8 cellular contexts compared by ENCODE assay signal in genomic region chr19:39342647-39343305, GRCh38. TPM values are rescaled to one million over a fixed set of nuclear protein-coding genes. Genes with fewer than 3 reads are reported as not detected.
A peak's percentile ranks its signal among the peaks of the same experiment; 100 is the strongest.
DNase-seq lines count a peak whose midpoint lies in the region; ATAC-seq and TF ChIP-seq lines count a peak whose summit lies in the region.

No MANE protein-coding gene starts in this region.

- TF ChIP-seq CTCF in DND-41 (IDR thresholded peaks at IDR 0.05; ENCODE audit: borderline replicate concordance, extremely low read depth, low read length, poor library complexity, severe bottlenecking) (no peak), choroid plexus epithelial cell (conservative IDR thresholded peaks at IDR 0.05; ENCODE audit: low read depth, low read length) (no peak), uterus (IDR thresholded peaks at IDR 0.05) (no peak)

- H3K9me3 Mint-ChIP-seq in memory B cell: no peaks in the 10 kb centered on the region

- H4K20me1 ChIP-seq in DND-41 (ENCODE audit: insufficient read depth, low read length): peaks cover 46% of the 10 kb centered on the region

- H3K4me1 Mint-ChIP-seq in memory B cell: peaks cover 55% of the 10 kb centered on the region

- TF ChIP-seq POLR2A in uterus (IDR thresholded peaks at IDR 0.05): no peak

- H3K9me3 ChIP-seq in DND-41 (ENCODE audit: insufficient read depth, low read length, severe bottlenecking): no peaks in the 10 kb centered on the region
- H3K9me3 ChIP-seq in MG63: no peaks in the 10 kb centered on the region
- H3K9me3 ChIP-seq in uterus: no peaks in the 10 kb centered on the region

- H3K4me2 ChIP-seq in DND-41 (ENCODE audit: insufficient read depth, low read length): peak overlapping the region; percentile 76

- no peaks in the 10 kb centered on the region for H3K27me3 ChIP-seq in DND-41 (ENCODE audit: insufficient read depth, low read length, poor library complexity)
- H3K27me3 ChIP-seq in MG63: no peaks in the 10 kb centered on the region
- no peaks in the 10 kb centered on the region for H3K27me3 ChIP-seq in uterus

- H3K4me3 Mint-ChIP-seq in memory B cell: peak overlapping the region; percentile 88

- H3K27me3 Mint-ChIP-seq in memory B cell: no peaks in the 10 kb centered on the region

- H3K9ac ChIP-seq in DND-41 (ENCODE audit: low read depth, low read length): peak overlapping the region; percentile 77

- ATAC-seq in DND-41 (ENCODE audit: insufficient read depth, low read depth): no peak
- peak; percentile 1 for ATAC-seq in memory B cell (ENCODE audit: low read depth)

- peaks cover 24% of the 10 kb centered on the region for H3K36me3 ChIP-seq in DND-41 (ENCODE audit: insufficient read depth, low read length)
- H3K36me3 ChIP-seq in MG63: peaks cover 37% of the 10 kb centered on the region
- no peaks in the 10 kb centered on the region for H3K36me3 ChIP-seq in uterus

- H3K79me2 ChIP-seq in DND-41 (ENCODE audit: insufficient read depth, low read length): peaks cover 75% of the 10 kb centered on the region

- peaks cover 53% of the 10 kb centered on the region for H3K4me1 ChIP-seq in DND-41 (ENCODE audit: insufficient read depth, low read length)
- H3K4me1 ChIP-seq in uterus: peaks cover 0 to 18% of the 10 kb centered on the region in 2 donors

- DNase-seq in DND-41: no peak
- DNase-seq in MG63: no peak
- peak; percentile 32 for DNase-seq in choroid plexus epithelial cell (ENCODE audit: low read depth)
- DNase-seq in memory B cell (ENCODE audit: low spot score in 2 of 2): no peak
- DNase-seq in uterus: peak; percentile 41 to 42
- DNase-seq in mucosa of gallbladder (ENCODE audit: low spot score): no peak
- no peak for DNase-seq in NCI-H524 (lab: John Stamatoyannopoulos, UW)
- no peak for DNase-seq in NCI-H146 treated with DMSO at 0.1 percent for 48 hours (lab: John Stamatoyannopoulos, UW; ENCODE audit: unreplicated experiment)

- H3K27ac ChIP-seq in DND-41 (ENCODE audit: low read length) (peak overlapping the region; percentile 58), uterus (peak overlapping the region; percentile 89 to 97)

- H3K27ac Mint-ChIP-seq in memory B cell: peak overlapping the region; percentile 94

- peak overlapping the region; percentile 19; the same call in 1 of the 2 replicates for H2AFZ ChIP-seq in DND-41 (ENCODE audit: low read depth, low read length)

- intact Hi-C loops in uterus (cut with DNase I; ENCODE audit: low total_unique reads): no loop called here

- H3K4me3 ChIP-seq in DND-41 (ENCODE audit: low read depth in 1 of 2, low read length in 2 of 2) (peak overlapping the region; percentile 69 to 73; a peak in 3 of 4 replicates), MG63 (peak overlapping the region; percentile 92), choroid plexus epithelial cell (ENCODE audit: low read depth, low read length) (peak overlapping the region; percentile 79), uterus (peak overlapping the region; percentile 78 to 89)

- H3K36me3 Mint-ChIP-seq in memory B cell: peaks cover 10% of the 10 kb centered on the region

RNA-seq across cellular contexts. Expression of gene SAMD4B, which starts 0.6 kb away (rescaled TPM):
- 27.5 and 37.0 TPM in 2 replicates for total RNA-seq in MG63 (2014; rRNA removed; shearing (Covaris generic); ENCODE audit: low replicate concordance)
- total RNA-seq in uterus: 100 to 1,000 TPM in 1 of 4 donors, 10 to 100 TPM in 3; 11.3 to 128 (median 58.6) TPM
- 106 TPM for total RNA-seq in mucosa of gallbladder

RNA-seq across cellular contexts. Expression of gene GMFG, which starts 6.9 kb away (rescaled TPM):
- not detected in 2 replicates for total RNA-seq in MG63 (2014; rRNA removed; shearing (Covaris generic); ENCODE audit: low replicate concordance)
- total RNA-seq in uterus (10 to 100 TPM; 10.4 to 43.0 (median 18.9) TPM), mucosa of gallbladder (29.0 TPM)

RNA-seq across cellular contexts. Expression of gene LRFN1, which starts 22.1 kb away (rescaled TPM):
- 0.07 and 0.23 TPM in 2 replicates for total RNA-seq in MG63 (2014; rRNA removed; shearing (Covaris generic); ENCODE audit: low replicate concordance)
- total RNA-seq in uterus: 1 to 10 TPM in 2 of 4 donors, not detected in 2; 1.4 to 4.7 TPM
- 1.6 TPM for total RNA-seq in mucosa of gallbladder

RNA-seq across cellular contexts. Expression of gene IFNL1, which starts 46.6 kb away (rescaled TPM):
- total RNA-seq in MG63 (2014; rRNA removed; shearing (Covaris generic); ENCODE audit: low replicate concordance): not detected in 2 replicates
- total RNA-seq in uterus: not detected
- total RNA-seq in mucosa of gallbladder: not detected

RNA-seq across cellular contexts. Expression of gene PAF1, which starts 48.1 kb away (rescaled TPM):
- 62.0 and 62.4 TPM in 2 replicates for total RNA-seq in MG63 (2014; rRNA removed; shearing (Covaris generic); ENCODE audit: low replicate concordance)
- total RNA-seq in uterus (10 to 100 TPM; 21.8 to 65.6 (median 33.7) TPM), mucosa of gallbladder (50.5 TPM)

Comparison
In these comparisons a context has a peak if more than half of its experiments do, and no peak if none do; other contexts are left out.
1. DNase-seq: peak in choroid plexus epithelial cell (single experiment) and uterus (2 of 2); none in DND-41 (single experiment), MG63 (single experiment), memory B cell (0 of 2), mucosa of gallbladder (single experiment), NCI-H524 (0 of 2) and NCI-H146 treated with DMSO at 0.1 percent for 48 hours (single experiment).
2. RNA of gene GMFG, which starts 6.9 kb away (total RNA-seq): 29.0 TPM in mucosa of gallbladder (single experiment) and 10.4 to 43.0 TPM in uterus; not detected in MG63; every median in the first group is over 10 times any median in the second.
3. Peak in every context shown above with its lines, with median percentiles within 50 percentile points of each other: H3K4me3 ChIP-seq.